10 cellular contexts compared by ENCODE assay signal in genomic region chr10:62655337-62655994, GRCh38.
DNase-seq lines count a peak whose midpoint lies in the region; ATAC-seq and TF ChIP-seq lines count a peak whose summit lies in the region.
"Had no signal": no experiment of that assay in that cellular context is flagged by ENCODE, and none has a peak within 500 bp of the region (broad histone marks: within the 10 kb centered on the region; RNA-seq: fewer than 3 reads in every experiment).

No MANE protein-coding gene starts in this region.

- CTCF ChIA-PET in activated CD8-positive, alpha-beta T cell treated with anti-CD3 and anti-CD28 coated beads, Interleukin-2, amount 10 ng/mL, durations not matched to agents 7 days and 5 days (lab: Charles Lee): interaction anchor here (0.6 to 1.3 kb wide), 2 partner anchors 18 to 78 kb away, joined by 3 read pairs; no protein-coding TSS in a partner anchor

- no peak overlapping the region for H3K27ac ChIP-seq in thyroid gland
- H3K27ac ChIP-seq: heart left ventricle had no signal

- H3K36me3 ChIP-seq in thyroid gland: no peaks in the 10 kb centered on the region
- H3K36me3 ChIP-seq: heart left ventricle had no signal

- H3K4me1 ChIP-seq in thyroid gland: no peaks in the 10 kb centered on the region

- no peak for TF ChIP-seq POLR2A in thyroid gland (IDR thresholded peaks at IDR 0.05)

- no peaks in the 10 kb centered on the region for H3K27me3 Mint-ChIP-seq in activated CD8-positive, alpha-beta T cell treated with anti-CD3 and anti-CD28 coated beads, Interleukin-2, amount 10 ng/mL, durations not matched to agents 7 days and 5 days (ENCODE audit: low read depth)
- H3K27me3 Mint-ChIP-seq in progenitor cell of endocrine pancreas: no peaks in the 10 kb centered on the region

- ATAC-seq in GM18511 (IDR thresholded peaks at IDR 0.05; ENCODE audit: unreplicated experiment) (peak; percentile 84), GM19397 (IDR thresholded peaks at IDR 0.05; ENCODE audit: unreplicated experiment) (peak; percentile 75), HG02943 (IDR thresholded peaks at IDR 0.05; ENCODE audit: low read depth, unreplicated experiment) (peak; percentile 74)
- ATAC-seq in activated CD8-positive, alpha-beta T cell treated with anti-CD3 and anti-CD28 coated beads, Interleukin-2, amount 10 ng/mL, durations not matched to agents 7 days and 5 days: no peak
- ATAC-seq: heart left ventricle had no signal

- intact Hi-C loops in thyroid gland (cut with DNase I) (no loop called here), posterior vena cava (cut with DNase I) (no loop called here)

- no peaks in the 10 kb centered on the region for H3K9me3 Mint-ChIP-seq in activated CD8-positive, alpha-beta T cell treated with anti-CD3 and anti-CD28 coated beads, Interleukin-2, amount 10 ng/mL, durations not matched to agents 7 days and 5 days (ENCODE audit: insufficient read depth)
- no peaks in the 10 kb centered on the region for H3K9me3 Mint-ChIP-seq in progenitor cell of endocrine pancreas (ENCODE audit: low read depth)

- TF ChIP-seq CTCF in thyroid gland (IDR thresholded peaks at IDR 0.05) (no peak), progenitor cell of endocrine pancreas (IDR thresholded peaks at IDR 0.05; ENCODE audit: unreplicated experiment) (no peak)

- no peaks in the 10 kb centered on the region for H3K27me3 ChIP-seq in thyroid gland
- H3K27me3 ChIP-seq: heart left ventricle had no signal

- no peaks in the 10 kb centered on the region for H3K9me3 ChIP-seq in thyroid gland
- H3K9me3 ChIP-seq: heart left ventricle had no signal

- peaks cover 2% of the 10 kb centered on the region for H3K36me3 Mint-ChIP-seq in activated CD8-positive, alpha-beta T cell treated with anti-CD3 and anti-CD28 coated beads, Interleukin-2, amount 10 ng/mL, durations not matched to agents 7 days and 5 days (ENCODE audit: low read depth)
- no peaks in the 10 kb centered on the region for H3K36me3 Mint-ChIP-seq in progenitor cell of endocrine pancreas (ENCODE audit: insufficient read depth)

- 84 to 95% methylated on average over 6 of the region's 6 CpGs for WGBS in thyroid gland, 2 donors

- H3K27ac Mint-ChIP-seq in activated CD8-positive, alpha-beta T cell treated with anti-CD3 and anti-CD28 coated beads, Interleukin-2, amount 10 ng/mL, durations not matched to agents 7 days and 5 days: no peak overlapping the region
- no peak overlapping the region for H3K27ac Mint-ChIP-seq in progenitor cell of endocrine pancreas
- H3K27ac Mint-ChIP-seq: dendritic cell treated with granulocyte-macrophage colony-stimulating factor and Interleukin-4, amounts not matched to agents 40 ng/mL and 50 ng/mL, for 4 days had no signal

- H3K4me1 Mint-ChIP-seq in activated CD8-positive, alpha-beta T cell treated with anti-CD3 and anti-CD28 coated beads, Interleukin-2, amount 10 ng/mL, durations not matched to agents 7 days and 5 days (ENCODE audit: low read depth): peaks cover 5% of the 10 kb centered on the region
- H3K4me1 Mint-ChIP-seq in progenitor cell of endocrine pancreas (ENCODE audit: low read depth): no peaks in the 10 kb centered on the region

- DNase-seq in activated CD8-positive, alpha-beta T cell treated with anti-CD3 and anti-CD28 coated beads, Interleukin-2, amount 10 ng/mL, durations not matched to agents 7 days and 5 days: peak; percentile 8
- DNase-seq in thyroid gland: no peak
- no peak for DNase-seq in progenitor cell of endocrine pancreas (ENCODE audit: low spot score, unreplicated experiment)
- DNase-seq in posterior vena cava (ENCODE audit: low spot score): no peak
- DNase-seq: DMS53, heart left ventricle had no signal

- POLR2A ChIA-PET in activated CD8-positive, alpha-beta T cell treated with anti-CD3 and anti-CD28 coated beads, Interleukin-2, amount 10 ng/mL, durations not matched to agents 7 days and 5 days (lab: Charles Lee): interaction anchor here (1.2 kb wide), 1 partner anchor 18 kb away, joined by 5 read pairs; no protein-coding TSS in a partner anchor

- H3K4me3 ChIP-seq in thyroid gland (replicated peaks in 1 of 3): no peak overlapping the region
- H3K4me3 ChIP-seq: heart left ventricle had no signal

- H3K4me3 Mint-ChIP-seq in activated CD8-positive, alpha-beta T cell treated with anti-CD3 and anti-CD28 coated beads, Interleukin-2, amount 10 ng/mL, durations not matched to agents 7 days and 5 days: no peak overlapping the region
- H3K4me3 Mint-ChIP-seq in progenitor cell of endocrine pancreas (ENCODE audit: low read depth): no peak overlapping the region
- H3K4me3 Mint-ChIP-seq: dendritic cell treated with granulocyte-macrophage colony-stimulating factor and Interleukin-4, amounts not matched to agents 40 ng/mL and 50 ng/mL, for 4 days had no signal
